10 cellular contexts compared by ENCODE assay signal in the genomic region with DNA sequence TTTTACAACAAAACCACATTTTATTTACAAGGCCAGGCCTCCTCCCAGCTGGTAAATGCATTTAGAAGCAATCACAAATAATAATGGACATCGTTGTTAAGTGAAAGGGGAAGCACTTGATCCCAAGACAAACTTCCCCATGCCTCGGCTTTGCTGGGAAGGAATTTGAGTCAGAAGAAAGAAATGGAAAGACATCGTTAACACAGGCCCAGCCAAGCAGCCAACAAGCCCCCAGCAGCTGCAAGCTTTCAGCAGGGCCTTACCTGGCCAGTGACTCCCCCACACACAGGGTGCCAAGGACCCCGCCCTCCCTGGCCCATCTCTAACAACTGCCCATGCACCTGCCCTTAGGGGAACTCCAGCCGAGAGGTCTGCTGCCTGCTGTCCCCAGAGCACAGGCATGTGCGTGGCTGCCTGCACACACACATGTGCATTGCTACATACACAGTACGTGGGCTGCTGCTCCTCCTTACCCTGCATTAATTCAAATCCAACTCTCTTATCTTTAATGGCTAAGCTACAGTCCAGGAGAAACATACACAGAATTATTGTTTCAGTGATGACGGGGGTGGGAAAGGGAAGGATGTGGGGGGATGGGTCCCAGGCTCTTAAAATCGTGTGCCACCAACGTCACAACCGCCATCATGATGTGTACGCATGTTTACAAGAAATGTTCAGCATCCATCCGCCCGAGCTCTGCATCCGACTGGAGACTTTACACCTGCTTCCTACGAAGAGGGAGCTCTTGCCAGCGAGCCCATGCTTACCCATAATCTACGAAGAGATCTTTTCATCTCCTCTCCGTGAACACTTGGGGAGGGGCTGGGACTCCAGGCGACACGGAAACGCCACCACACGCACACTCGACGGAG. TPM values are rescaled to one million over a fixed set of nuclear protein-coding genes. Genes with fewer than 3 reads are reported as not detected.
DNase-seq lines count a peak whose midpoint lies in the region; ATAC-seq and TF ChIP-seq lines count a peak whose summit lies in the region.
"Had no signal": no experiment of that assay in that cellular context is flagged by ENCODE, and none has a peak within 500 bp of the region (broad histone marks: within the 10 kb centered on the region; RNA-seq: fewer than 3 reads in every experiment).

No MANE protein-coding gene starts in this region.

- peak overlapping the region; percentile 100 for H3K27ac Mint-ChIP-seq in CD4-positive, CD25-positive, alpha-beta regulatory T cell
- peak overlapping the region; percentile 91 to 99 for H3K27ac Mint-ChIP-seq in activated naive CD4-positive, alpha-beta T cell treated with anti-CD3 and anti-CD28 coated beads, Interleukin-2, amount 50 U/mL, for 72 hours
- H3K27ac Mint-ChIP-seq in nephron, result no peak overlapping the region
- H3K27ac Mint-ChIP-seq: B cell had no signal

- peaks cover 19% of the 10 kb centered on the region for H3K36me3 ChIP-seq in CD4-positive, CD25-positive, alpha-beta regulatory T cell (ENCODE audit: control insufficient read depth, insufficient read depth, low read length)
- H3K36me3 ChIP-seq: colonic mucosa had no signal

- peaks cover 12% of the 10 kb centered on the region for H3K27me3 Mint-ChIP-seq in CD4-positive, CD25-positive, alpha-beta regulatory T cell
- peaks cover 96% of the 10 kb centered on the region for H3K27me3 Mint-ChIP-seq in nephron (ENCODE audit: low read depth)

- H3K4me1 Mint-ChIP-seq in CD4-positive, CD25-positive, alpha-beta regulatory T cell, result peaks cover 31 to 95% (median 69%) of the 10 kb centered on the region in 4 donors
- H3K4me1 Mint-ChIP-seq in nephron, result peaks cover 73% of the 10 kb centered on the region

- H3K4me3 Mint-ChIP-seq in CD4-positive, CD25-positive, alpha-beta regulatory T cell, result peak overlapping the region; percentile 94 to 99 (median 96)
- H3K4me3 Mint-ChIP-seq in nephron, result peak overlapping the region in 2 of 3 experiments; percentile 22 to 29
- H3K4me3 Mint-ChIP-seq: B cell had no signal

- peak; percentile 81 to 98 (median 93) for DNase-seq in CD4-positive, CD25-positive, alpha-beta regulatory T cell
- DNase-seq in T-helper 22 cell (ENCODE audit: low read depth) (peak; percentile 90), NCI-H1105 treated with DMSO at 0.1 percent for 48 hours (lab: John Stamatoyannopoulos, UW) (no peak), dedifferentiated amniotic fluid mesenchymal stem cell (ENCODE audit: extremely low spot score) (no peak), AG20443 (ENCODE audit: low spot score) (no peak)
- peak; percentile 64 to 65 for DNase-seq in activated naive CD4-positive, alpha-beta T cell treated with anti-CD3 and anti-CD28 coated beads, Interleukin-2, amount 50 U/mL, for 72 hours (ENCODE audit: low spot score in 2 of 2)
- DNase-seq: colonic mucosa had no signal

- ATAC-seq in CD4-positive, CD25-positive, alpha-beta regulatory T cell (ENCODE audit: low read depth in 2 of 2), result peak; percentile 60 to 62
- peak; percentile 31 to 67 for ATAC-seq in activated naive CD4-positive, alpha-beta T cell treated with anti-CD3 and anti-CD28 coated beads, Interleukin-2, amount 50 U/mL, for 72 hours
- no peak for ATAC-seq in HG03097 (IDR thresholded peaks at IDR 0.05; ENCODE audit: low FRiP score, unreplicated experiment)

- H3K4me1 ChIP-seq in CD4-positive, CD25-positive, alpha-beta regulatory T cell (ENCODE audit: control insufficient read depth, insufficient read depth, low read length, poor library complexity, severe bottlenecking), result peaks cover 99% of the 10 kb centered on the region
- H3K4me1 ChIP-seq: colonic mucosa had no signal

- no peak for TF ChIP-seq CTCF in nephron (IDR thresholded peaks at IDR 0.05; ENCODE audit: unreplicated experiment in 3 of 3)

- peak overlapping the region; percentile 99 for H3K27ac ChIP-seq in CD4-positive, CD25-positive, alpha-beta regulatory T cell (ENCODE audit: insufficient read depth, low read length, poor library complexity, severe bottlenecking)

- H3K27me3 ChIP-seq in CD4-positive, CD25-positive, alpha-beta regulatory T cell (ENCODE audit: control insufficient read depth, insufficient read depth, low read length), result no peaks in the 10 kb centered on the region
- H3K27me3 ChIP-seq: colonic mucosa had no signal

- no peaks in the 10 kb centered on the region for H3K9me3 ChIP-seq in CD4-positive, CD25-positive, alpha-beta regulatory T cell (ENCODE audit: control insufficient read depth in 2 of 2, low read length in 2 of 2)
- H3K9me3 ChIP-seq: colonic mucosa had no signal

- H3K9me3 Mint-ChIP-seq in CD4-positive, CD25-positive, alpha-beta regulatory T cell, result peaks cover 0 to 1% (median 0%) of the 10 kb centered on the region in 7 donors
- H3K9me3 Mint-ChIP-seq in activated naive CD4-positive, alpha-beta T cell treated with anti-CD3 and anti-CD28 coated beads, Interleukin-2, amount 50 U/mL, for 72 hours, result no peaks in the 10 kb centered on the region
- no peaks in the 10 kb centered on the region for H3K9me3 Mint-ChIP-seq in nephron

- H3K36me3 Mint-ChIP-seq in CD4-positive, CD25-positive, alpha-beta regulatory T cell, result peaks cover 71% of the 10 kb centered on the region
- peaks cover 54 to 92% of the 10 kb centered on the region in 2 donors for H3K36me3 Mint-ChIP-seq in activated naive CD4-positive, alpha-beta T cell treated with anti-CD3 and anti-CD28 coated beads, Interleukin-2, amount 50 U/mL, for 72 hours
- no peaks in the 10 kb centered on the region for H3K36me3 Mint-ChIP-seq in nephron (ENCODE audit: low read depth)

- H3K4me3 ChIP-seq in CD4-positive, CD25-positive, alpha-beta regulatory T cell (ENCODE audit: low read depth, low read length), result peak overlapping the region; percentile 99
- H3K4me3 ChIP-seq: colonic mucosa had no signal

RNA-seq across cellular contexts. Expression of a gene that starts 9.8 kb away (rescaled TPM):
- total RNA-seq in CD4-positive, CD25-positive, alpha-beta regulatory T cell, result 210 TPM
- 1 to 10 TPM; 5.3 to 5.7 (median 5.4) TPM for polyA plus RNA-seq in CD4-positive, CD25-positive, alpha-beta regulatory T cell
- 10 to 100 TPM; 57.8 to 65.7 TPM for total RNA-seq in activated naive CD4-positive, alpha-beta T cell treated with anti-CD3 and anti-CD28 coated beads, Interleukin-2, amount 50 U/mL, for 72 hours

Comparison
In these comparisons a context has a peak if more than half of its experiments do, and no peak if none do; other contexts are left out.
1. DNase-seq: peak in CD4-positive, CD25-positive, alpha-beta regulatory T cell (3 of 3), T-helper 22 cell (single experiment) and activated naive CD4-positive, alpha-beta T cell treated with anti-CD3 and anti-CD28 coated beads, Interleukin-2, amount 50 U/mL, for 72 hours (2 of 2); none in NCI-H1105 treated with DMSO at 0.1 percent for 48 hours (single experiment), dedifferentiated amniotic fluid mesenchymal stem cell (single experiment) and AG20443 (single experiment).
2. H3K27ac Mint-ChIP-seq: peak in CD4-positive, CD25-positive, alpha-beta regulatory T cell (3 of 3) and activated naive CD4-positive, alpha-beta T cell treated with anti-CD3 and anti-CD28 coated beads, Interleukin-2, amount 50 U/mL, for 72 hours (2 of 2); none in nephron (0 of 3).